In genomic region chr9:36900856-36901220, GRCh38 we compare ENCODE assay signal across 2 cellular contexts.
TF ChIP-seq lines count a peak whose summit lies in the region.

No MANE protein-coding gene starts in this region.

TF ChIP-seq in GM12878, 131 proteins besides CTCF, POLR2A, EP300 and RAD21:
- TF ChIP-seq HSF1 (IDR thresholded peaks at IDR 0.05; ENCODE audit: low read depth, low read length) (no peak), PML (IDR thresholded peaks at IDR 0.05; ENCODE audit: low read length) (no peak)

TF ChIP-seq in GM23338, 12 proteins besides CTCF, POLR2A, EP300 and RAD21:
- TF ChIP-seq ZNF114 (CRISPR knock-in tag; IDR thresholded peaks at IDR 0.05) (no peak), ETS1 (IDR thresholded peaks at IDR 0.05) (no peak), EZH2phosphoT487 (IDR thresholded peaks at IDR 0.05; ENCODE audit: unreplicated experiment) (no peak), ZNF331 (CRISPR knock-in tag; IDR thresholded peaks at IDR 0.05; ENCODE audit: low read depth) (no peak), ZNF462 (CRISPR knock-in tag; IDR thresholded peaks at IDR 0.05) (no peak), REST (IDR thresholded peaks at IDR 0.05; ENCODE audit: unreplicated experiment) (no peak), CREB1 (CRISPR knock-in tag; IDR thresholded peaks at IDR 0.05; ENCODE audit: low read depth) (no peak), POLR2AphosphoS5 (IDR thresholded peaks at IDR 0.05; ENCODE audit: low read depth) (no peak), EZH2 (IDR thresholded peaks at IDR 0.05; ENCODE audit: low read depth, unreplicated experiment) (no peak), STAT1 (IDR thresholded peaks at IDR 0.05; ENCODE audit: unreplicated experiment) (no peak), NANOG (IDR thresholded peaks at IDR 0.05; ENCODE audit: borderline replicate concordance) (no peak), JUNB (IDR thresholded peaks at IDR 0.05; ENCODE audit: unreplicated experiment) (no peak)
